16 cellular contexts compared by ENCODE assay signal in genomic region chr4:119833611-119834010, GRCh38.
"Had no signal": no experiment of that assay in that cellular context is flagged by ENCODE, and none has a peak within 500 bp of the region (broad histone marks: within the 10 kb centered on the region; RNA-seq: fewer than 3 reads in every experiment).

No MANE protein-coding gene starts in this region.

- H3K27ac ChIP-seq: left ventricle myocardium inferior, pancreas, SJCRH30, upper lobe of left lung had no signal

- H3K9me3 ChIP-seq: pancreas, SJCRH30, upper lobe of left lung had no signal

- DNase-seq: activated CD4-positive, alpha-beta memory T cell treated with anti-CD3 and anti-CD28 coated beads, Interleukin-2, amount 10 ng/mL, durations not matched to agents 7 days and 5 days; activated gamma-delta T cell treated with Interleukin-2 at 50 U/mL for 16 hours; activated naive CD8-positive, alpha-beta T cell treated with anti-CD3 and anti-CD28 coated beads for 36 hours; activated T-cell treated with anti-CD3 and anti-CD28 coated beads, Interleukin-2, amount 50 U/mL, for 72 hours; anterior cingulate cortex; caudate nucleus; effector memory CD4-positive, alpha-beta T cell; head of caudate nucleus; left ventricle myocardium inferior; mesenchymal stem cell; pancreas; SJCRH30; stimulated activated CD4-positive, alpha-beta T cell treated with anti-CD3 and anti-CD28 coated beads, Interleukin-2, amount 100 ng/mL, for 24 hours; stimulated activated naive B cell treated with anti-CD40 and anti-IgM and Interleukin-4, amounts not matched to agents 10 μg/mL and 1 μg/mL and 100 μg/mL, for 72 hours; T-helper 9 cell; upper lobe of left lung had no signal

- H3K4me3 ChIP-seq: left ventricle myocardium inferior, pancreas, SJCRH30, upper lobe of left lung had no signal

- H3K36me3 ChIP-seq: left ventricle myocardium inferior, pancreas, SJCRH30, upper lobe of left lung had no signal

- ATAC-seq: activated T-cell treated with anti-CD3 and anti-CD28 coated beads, Interleukin-2, amount 50 U/mL, for 72 hours; stimulated activated naive B cell treated with anti-CD40 and anti-IgM and Interleukin-4, amounts not matched to agents 10 μg/mL and 1 μg/mL and 100 μg/mL, for 72 hours had no signal

- H3K27me3 ChIP-seq: pancreas, SJCRH30, upper lobe of left lung had no signal

- H3K4me1 ChIP-seq: left ventricle myocardium inferior, pancreas, upper lobe of left lung had no signal
